In the genomic region with DNA sequence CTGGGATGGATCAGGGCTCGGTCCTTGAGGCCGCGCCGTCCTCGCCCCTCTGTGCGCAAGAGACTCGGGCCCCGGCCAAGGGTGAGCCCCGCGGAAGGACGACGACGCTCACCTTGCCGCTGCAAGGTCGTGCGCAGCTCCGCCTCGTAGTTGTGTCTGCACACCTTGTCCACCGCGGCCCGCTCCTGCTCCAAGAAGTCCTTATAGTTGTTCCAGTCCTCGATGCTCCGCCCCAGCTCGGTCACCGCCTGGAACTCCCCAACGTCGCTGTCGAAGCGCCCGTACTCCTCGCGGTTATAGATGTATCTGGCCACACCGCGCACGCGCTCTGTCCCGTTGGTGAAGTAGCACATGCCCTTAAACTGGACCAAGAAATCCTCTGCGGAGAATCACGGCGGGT, we compare ENCODE assay signal across 26 cellular contexts. TPM values are rescaled to one million over a fixed set of nuclear protein-coding genes. Genes with fewer than 3 reads are reported as not detected.
"Had no signal": no experiment of that assay in that cellular context is flagged by ENCODE, and none has a peak within 500 bp of the region (broad histone marks: within the 10 kb centered on the region; RNA-seq: fewer than 3 reads in every experiment).

No MANE protein-coding gene starts in this region.

- H3K4me2 ChIP-seq: SK-N-SH had no signal

- H3K27ac ChIP-seq: SJCRH30, VCaP had no signal

- ATAC-seq: activated CD8-positive, alpha-beta T cell treated with anti-CD3 and anti-CD28 coated beads for 36 hours had no signal

- H3K9ac ChIP-seq: SK-N-SH had no signal

- H3K4me1 ChIP-seq: SJCRH30 had no signal

- H3K36me3 ChIP-seq: SJCRH30 had no signal

- H3K4me1 Mint-ChIP-seq: brain; central memory CD8-positive, alpha-beta T cell had no signal

- H3K9me3 Mint-ChIP-seq: activated CD8-positive, alpha-beta T cell treated with anti-CD3 and anti-CD28 coated beads for 36 hours; activated T-cell treated with anti-CD3 and anti-CD28 coated beads, Interleukin-2, amount 50 U/mL, for 72 hours; brain; central memory CD8-positive, alpha-beta T cell had no signal

- DNase-seq: activated CD4-positive, alpha-beta T cell treated with anti-CD3 and anti-CD28 coated beads for 36 hours; activated CD4-positive, CD25-positive, alpha-beta regulatory T cell; activated CD8-positive, alpha-beta memory T cell treated with anti-CD3 and anti-CD28 coated beads, Interleukin-2, amount 50 U/mL, for 4 hours; activated CD8-positive, alpha-beta T cell treated with anti-CD3 and anti-CD28 coated beads for 36 hours; activated T-cell treated with anti-CD3 and anti-CD28 coated beads, Interleukin-2, amount 50 U/mL, for 72 hours; amygdala; KBM-7; NCI-H1092; NCI-H1417; NCI-H1930; NCI-H2171; NCI-H226; NCI-H526; NCI-H82; SJCRH30; SK-N-SH; T-helper 1 cell had no signal

- H3K36me3 Mint-ChIP-seq: activated naive CD8-positive, alpha-beta T cell; brain had no signal

- H3K4me3 ChIP-seq: SJCRH30 had no signal

- H3K27me3 ChIP-seq: SJCRH30 had no signal

- H3K4me3 Mint-ChIP-seq: activated CD4-positive, alpha-beta T cell treated with anti-CD3 and anti-CD28 coated beads for 36 hours; activated CD8-positive, alpha-beta T cell treated with anti-CD3 and anti-CD28 coated beads for 36 hours; activated naive CD8-positive, alpha-beta T cell; brain; central memory CD8-positive, alpha-beta T cell had no signal

- H3K9me3 ChIP-seq: SJCRH30, SK-N-SH had no signal

- H3K27ac Mint-ChIP-seq: activated CD4-positive, alpha-beta T cell treated with anti-CD3 and anti-CD28 coated beads for 36 hours; activated CD8-positive, alpha-beta T cell treated with anti-CD3 and anti-CD28 coated beads for 36 hours; activated naive CD8-positive, alpha-beta T cell; activated T-cell treated with anti-CD3 and anti-CD28 coated beads, Interleukin-2, amount 50 U/mL, for 72 hours; brain had no signal

RNA-seq across cellular contexts. Expression of gene HLA-DQB2, which starts 1.8 kb away (rescaled TPM):
- total RNA-seq: astrocyte, LHCN-M2, M059J, NCI-H460, RPMI7951, SJCRH30 had no signal
- polyA plus RNA-seq: SK-N-SH had no signal

RNA-seq across cellular contexts. Expression of gene HLA-DQA2, which starts 20.4 kb away (rescaled TPM):
- total RNA-seq: astrocyte, LHCN-M2, M059J, NCI-H460, RPMI7951, SJCRH30 had no signal
- polyA plus RNA-seq: SK-N-SH had no signal

RNA-seq across cellular contexts. Expression of gene HLA-DOB, which starts 55.3 kb away (rescaled TPM):
- total RNA-seq: LHCN-M2, RPMI7951 had no signal
- polyA plus RNA-seq: SK-N-SH had no signal
